Comparison of ENCODE assay signal across 1 cellular context in the genomic region with DNA sequence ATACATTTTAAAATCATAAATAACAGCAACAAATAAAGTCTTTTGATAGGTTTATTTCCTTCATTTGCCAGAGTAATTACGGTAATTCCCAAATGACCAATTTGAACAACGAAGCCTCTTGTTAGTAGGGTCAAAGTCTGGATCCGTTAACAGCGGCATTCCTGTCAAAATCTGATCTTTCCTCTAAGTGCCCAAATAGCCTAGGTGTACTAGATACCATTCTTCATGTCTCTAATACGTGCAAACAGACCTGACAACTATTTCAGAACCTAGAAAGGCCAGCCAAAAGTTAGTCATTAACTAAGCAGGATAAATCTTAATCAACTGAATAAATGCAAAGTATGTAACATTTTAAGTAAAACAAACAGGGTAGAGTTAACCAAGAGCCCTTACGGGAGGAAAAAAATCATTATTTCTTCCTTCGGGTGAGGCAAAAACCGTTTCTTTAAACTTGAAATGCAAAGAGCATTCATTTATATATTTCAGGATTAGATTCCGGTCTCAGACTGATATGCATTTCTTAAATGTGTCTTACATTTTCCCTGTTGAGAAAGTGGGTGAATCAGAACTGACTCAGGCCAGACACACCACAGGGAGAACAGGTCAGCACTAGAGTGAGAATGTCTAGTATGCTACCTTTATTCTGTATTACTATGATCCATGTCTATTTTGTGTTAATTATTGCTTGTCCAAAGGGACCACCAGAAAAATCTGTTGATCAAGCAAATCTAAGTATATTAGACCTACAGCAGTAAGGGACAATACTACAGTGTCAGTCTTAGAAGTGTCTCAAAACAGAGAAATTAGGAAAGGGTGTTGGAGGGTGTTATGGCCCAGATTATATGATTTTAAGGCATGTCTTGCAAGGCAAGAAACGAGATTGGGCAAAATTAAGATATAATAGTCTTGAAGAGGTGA.
TF ChIP-seq lines count a peak whose summit lies in the region.

No MANE protein-coding gene starts in this region.

TF ChIP-seq in HepG2, 621 proteins besides CTCF, POLR2A, EP300 and RAD21 (continued from another document):
- TF ChIP-seq MED1 (CRISPR knock-in tag; IDR thresholded peaks at IDR 0.05) (peak; percentile 44), HOXA9 (CRISPR knock-in tag; IDR thresholded peaks at IDR 0.05; ENCODE audit: borderline replicate concordance) (no peak), MBD4 (IDR thresholded peaks at IDR 0.05; ENCODE audit: borderline replicate concordance, low read length) (no peak)
TF ChIP-seq in HepG2: peak in this region for 28.
